In the genomic region with DNA sequence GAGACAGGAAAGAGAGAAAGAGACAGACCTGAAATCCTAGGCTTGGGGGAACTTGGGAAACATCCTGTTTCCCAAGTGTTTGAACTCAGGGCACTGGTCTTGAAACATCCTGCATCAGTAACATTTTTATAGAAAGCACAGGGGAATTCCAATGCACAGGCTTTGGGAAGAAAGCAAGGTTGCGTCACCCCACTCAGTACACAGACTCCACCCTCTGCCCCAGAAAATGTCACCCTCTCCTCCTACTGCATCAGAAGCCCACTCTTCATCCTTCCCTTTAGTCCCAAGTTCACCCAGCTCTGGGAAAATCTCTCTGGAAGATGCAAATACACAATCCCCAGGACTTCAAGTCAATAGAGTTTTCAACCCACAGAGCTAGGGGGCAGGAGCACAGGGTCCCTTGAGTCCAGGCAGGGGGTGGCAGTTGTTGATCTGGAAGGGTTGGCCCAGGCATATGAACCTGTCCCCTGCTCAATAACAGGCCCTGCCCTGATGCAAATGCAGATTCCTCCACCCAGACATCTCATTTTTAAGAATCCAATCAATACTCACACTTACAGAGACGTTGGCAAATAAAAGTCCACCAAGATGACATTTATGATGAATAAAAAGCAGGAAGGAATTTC, we compare ENCODE assay signal across 27 cellular contexts. TPM values are rescaled to one million over a fixed set of nuclear protein-coding genes. Genes with fewer than 3 reads are reported as not detected.
DNase-seq lines count a peak whose midpoint lies in the region; ATAC-seq and TF ChIP-seq lines count a peak whose summit lies in the region.
"Had no signal": no experiment of that assay in that cellular context is flagged by ENCODE, and none has a peak within 500 bp of the region (broad histone marks: within the 10 kb centered on the region; RNA-seq: fewer than 3 reads in every experiment).

No MANE protein-coding gene starts in this region.

- H3K27ac ChIP-seq in CD4-positive, alpha-beta memory T cell (ENCODE audit: low read depth, low read length) = no peak overlapping the region
- H3K27ac ChIP-seq: brain microvascular endothelial cell, foreskin keratinocyte, hepatocyte, suprapubic skin, uterus had no signal

- peak; percentile 7 for DNase-seq in GM20000 (ENCODE audit: low spot score)
- DNase-seq in amniotic epithelial cell (ENCODE audit: low read depth) = peak; percentile 17
- peak; percentile 66 for DNase-seq in fibroblast of pulmonary artery (ENCODE audit: low read depth)
- peak; percentile 31 for DNase-seq in skeletal muscle cell (ENCODE audit: low read depth)
- no peak for DNase-seq in germinal center (ENCODE audit: low spot score)
- no peak for DNase-seq in CD4-positive, alpha-beta memory T cell
- no peak for DNase-seq in NCI-H2107 treated with DMSO at 0.1 percent for 48 hours (lab: John Stamatoyannopoulos, UW; ENCODE audit: unreplicated experiment)
- DNase-seq: activated CD8-positive, alpha-beta T cell treated with anti-CD3 and anti-CD28 coated beads for 36 hours; activated gamma-delta T cell; brain microvascular endothelial cell; CD4-positive, alpha-beta T cell; GF-D8; immature natural killer cell; NCI-H1417; NCI-H2107; NCI-H69; stimulated activated CD4-positive, alpha-beta T cell treated with anti-CD3 and anti-CD28 coated beads, Interleukin-1b, Interleukin-23, amount 100 ng/mL, for 48 hours; uterus had no signal

- TF ChIP-seq CTCF in GM20000 (IDR thresholded peaks at IDR 0.05; ENCODE audit: extremely low read depth, missing control alignments) (no peak), fibroblast of pulmonary artery (IDR thresholded peaks at IDR 0.05; ENCODE audit: low read length, missing control alignments) (no peak)

- H3K27me3 Mint-ChIP-seq in CD4-positive, alpha-beta memory T cell = peaks cover 3 to 4% of the 10 kb centered on the region in 2 donors
- H3K27me3 Mint-ChIP-seq: activated CD8-positive, alpha-beta T cell treated with anti-CD3 and anti-CD28 coated beads for 36 hours; CD4-positive, alpha-beta T cell; progenitor cell of endocrine pancreas had no signal

- no peaks in the 10 kb centered on the region for H3K36me3 ChIP-seq in CD4-positive, alpha-beta memory T cell (ENCODE audit: insufficient read depth, low read length)
- H3K36me3 ChIP-seq: brain microvascular endothelial cell, suprapubic skin, uterus had no signal

- H3K4me3 Mint-ChIP-seq in CD4-positive, alpha-beta memory T cell = no peak overlapping the region
- H3K4me3 Mint-ChIP-seq: activated CD8-positive, alpha-beta T cell treated with anti-CD3 and anti-CD28 coated beads for 36 hours; CD4-positive, alpha-beta T cell; immature natural killer cell; stimulated activated effector memory CD8-positive, alpha-beta T cell treated with anti-CD3 and anti-CD28 coated beads, Interleukin-12 subunit alpha, Interleukin-12 subunit beta, amount 100 ng/mL, for 72 hours had no signal

- no peak overlapping the region for H3K4me3 ChIP-seq in fibroblast of pulmonary artery (replicated peaks; ENCODE audit: low read depth, low read length)
- H3K4me3 ChIP-seq in skeletal muscle cell (ENCODE audit: low read depth, low read length) = no peak overlapping the region
- H3K4me3 ChIP-seq in CD4-positive, alpha-beta memory T cell (ENCODE audit: low read length in 2 of 2) = no peak overlapping the region
- H3K4me3 ChIP-seq: hepatocyte, suprapubic skin, uterus had no signal

- no peak for ATAC-seq in HG02642 (IDR thresholded peaks at IDR 0.05; ENCODE audit: poor library complexity, unreplicated experiment)
- ATAC-seq: activated CD8-positive, alpha-beta T cell treated with anti-CD3 and anti-CD28 coated beads for 36 hours; foreskin keratinocyte; stimulated activated effector memory CD8-positive, alpha-beta T cell treated with anti-CD3 and anti-CD28 coated beads, Interleukin-12 subunit alpha, Interleukin-12 subunit beta, amount 100 ng/mL, for 72 hours had no signal

- CTCF ChIA-PET in CD4-positive, alpha-beta memory T cell (lab: Charles Lee; ENCODE audit: partially characterized antibody) = no interaction called here

- no peak overlapping the region for H3K27ac Mint-ChIP-seq in CD4-positive, alpha-beta memory T cell
- H3K27ac Mint-ChIP-seq: activated CD8-positive, alpha-beta T cell treated with anti-CD3 and anti-CD28 coated beads for 36 hours; CD4-positive, alpha-beta T cell; immature natural killer cell; progenitor cell of endocrine pancreas; stimulated activated effector memory CD8-positive, alpha-beta T cell treated with anti-CD3 and anti-CD28 coated beads, Interleukin-12 subunit alpha, Interleukin-12 subunit beta, amount 100 ng/mL, for 72 hours had no signal

- POLR2A ChIA-PET in CD4-positive, alpha-beta memory T cell (lab: Charles Lee; ENCODE audit: partially characterized antibody) = no interaction called here

- H3K36me3 Mint-ChIP-seq in CD4-positive, alpha-beta memory T cell = peaks cover 1 to 34% of the 10 kb centered on the region in 2 donors
- H3K36me3 Mint-ChIP-seq: stimulated activated effector memory CD8-positive, alpha-beta T cell treated with anti-CD3 and anti-CD28 coated beads, Interleukin-12 subunit alpha, Interleukin-12 subunit beta, amount 100 ng/mL, for 72 hours had no signal

- no peaks in the 10 kb centered on the region for H3K27me3 ChIP-seq in CD4-positive, alpha-beta memory T cell (ENCODE audit: insufficient read depth, low read length)
- H3K27me3 ChIP-seq: brain microvascular endothelial cell, hepatocyte, suprapubic skin, uterus had no signal

- H3K4me1 ChIP-seq in CD4-positive, alpha-beta memory T cell (ENCODE audit: insufficient read depth, low read length) = no peaks in the 10 kb centered on the region
- H3K4me1 ChIP-seq: foreskin keratinocyte, uterus had no signal

- H3K9me3 Mint-ChIP-seq in CD4-positive, alpha-beta memory T cell = peaks cover 0 to 10% (median 7%) of the 10 kb centered on the region in 8 donors
- H3K9me3 Mint-ChIP-seq: activated CD8-positive, alpha-beta T cell treated with anti-CD3 and anti-CD28 coated beads for 36 hours; CD4-positive, alpha-beta T cell; immature natural killer cell; stimulated activated effector memory CD8-positive, alpha-beta T cell treated with anti-CD3 and anti-CD28 coated beads, Interleukin-12 subunit alpha, Interleukin-12 subunit beta, amount 100 ng/mL, for 72 hours had no signal

- intact Hi-C loops in CD4-positive, alpha-beta memory T cell (cut with micrococcal nuclease) = no loop called here

- peaks cover 0 to 4% of the 10 kb centered on the region in 2 donors for H3K9me3 ChIP-seq in CD4-positive, alpha-beta memory T cell (ENCODE audit: control insufficient read depth in 1 of 2, low read length in 2 of 2)
- H3K9me3 ChIP-seq: uterus had no signal

- no peaks in the 10 kb centered on the region for H3K4me1 Mint-ChIP-seq in CD4-positive, alpha-beta memory T cell
- H3K4me1 Mint-ChIP-seq: immature natural killer cell had no signal

RNA-seq across cellular contexts. Expression of gene RDH16, which starts 1.7 kb away (rescaled TPM):
- total RNA-seq in CD4-positive, alpha-beta memory T cell = 1 to 10 TPM; 1.3 to 1.9 TPM
- under 1 TPM; 0.09 to 0.47 TPM for polyA plus RNA-seq in CD4-positive, alpha-beta memory T cell
- total RNA-seq: M059J had no signal

RNA-seq across cellular contexts. Expression of gene SDR9C7, which starts 21.5 kb away (rescaled TPM):
- total RNA-seq in CD4-positive, alpha-beta memory T cell = not detected
- not detected for polyA plus RNA-seq in CD4-positive, alpha-beta memory T cell
- total RNA-seq: activated CD8-positive, alpha-beta T cell treated with anti-CD3 and anti-CD28 coated beads for 36 hours; CD4-positive, alpha-beta T cell; hepatocyte; M059J; mucosa of gallbladder; progenitor cell of endocrine pancreas had no signal
- polyA plus RNA-seq: adipose tissue, hepatocyte, immature natural killer cell had no signal

RNA-seq across cellular contexts. Expression of gene ZBTB39, which starts 50.6 kb away (rescaled TPM):
- 10 to 100 TPM; 10.8 to 12.2 TPM for total RNA-seq in CD4-positive, alpha-beta memory T cell
- polyA plus RNA-seq in CD4-positive, alpha-beta memory T cell = 1 to 10 TPM in 1 of 2 donors, under 1 TPM in 1; 0.98 to 2.7 TPM

Comparison
In these comparisons a context has a peak if more than half of its experiments do, and no peak if none do; other contexts are left out.
1. DNase-seq: peak in GM20000 (single experiment), amniotic epithelial cell (single experiment), fibroblast of pulmonary artery (single experiment) and skeletal muscle cell (single experiment); none in germinal center (single experiment), CD4-positive, alpha-beta memory T cell (0 of 5) and NCI-H2107 treated with DMSO at 0.1 percent for 48 hours (single experiment).